In the genomic region with DNA sequence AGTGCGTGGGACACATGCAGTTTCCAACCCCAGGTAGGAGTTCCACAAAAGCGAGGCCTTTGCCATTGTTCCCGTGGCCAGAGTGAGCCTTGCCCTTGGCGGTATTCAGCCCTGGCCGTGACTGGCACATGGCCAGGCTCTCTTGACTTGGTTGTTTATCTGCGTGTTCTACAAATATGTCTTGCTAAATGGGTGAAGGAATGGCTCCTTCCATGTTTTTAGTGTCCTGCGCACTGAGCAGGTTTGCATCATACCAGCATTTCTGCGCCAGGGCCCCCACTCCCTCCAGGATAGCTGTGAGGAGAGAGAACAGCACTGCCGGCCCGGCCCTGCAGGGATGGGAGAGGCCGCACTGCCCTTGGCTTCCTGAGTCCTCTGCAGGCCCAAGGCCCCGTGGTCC, we compare ENCODE assay signal across 8 cellular contexts. TPM values are rescaled to one million over a fixed set of nuclear protein-coding genes. Genes with fewer than 3 reads are reported as not detected.
A peak's percentile ranks its signal among the peaks of the same experiment; 100 is the strongest.
DNase-seq lines count a peak whose midpoint lies in the region; ATAC-seq, FAIRE-seq and TF ChIP-seq lines count a peak whose summit lies in the region.

No MANE protein-coding gene starts in this region.

- peak; percentile 41 to 63 for ATAC-seq in lower lobe of right lung
- no peak for ATAC-seq in GM21528 (IDR thresholded peaks at IDR 0.05; ENCODE audit: low FRiP score, unreplicated experiment)

- H3K27ac ChIP-seq in caudate nucleus (ENCODE audit: low read depth, low read length): peak overlapping the region; percentile 68
- peak overlapping the region; percentile 86 for H3K27ac ChIP-seq in lower lobe of right lung
- H3K27ac ChIP-seq in tibial artery: peak overlapping the region; percentile 92 to 97

- peaks cover 81% of the 10 kb centered on the region for H3K36me3 ChIP-seq in lower lobe of right lung
- H3K36me3 ChIP-seq in tibial artery: peaks cover 30 to 56% (median 38%) of the 10 kb centered on the region in 3 donors

- H3K4me3 Mint-ChIP-seq in T-helper 2 cell treated with Interferon-gamma antibody and Interleukin-4, amounts not matched to agents 5 μg/mL and 100 μg/mL, for 36 hours: no peak overlapping the region

- H3K9me3 Mint-ChIP-seq in T-helper 2 cell treated with Interferon-gamma antibody and Interleukin-4, amounts not matched to agents 5 μg/mL and 100 μg/mL, for 36 hours: no peaks in the 10 kb centered on the region

- peaks cover 15% of the 10 kb centered on the region for H3K36me3 Mint-ChIP-seq in T-helper 2 cell treated with Interferon-gamma antibody and Interleukin-4, amounts not matched to agents 5 μg/mL and 100 μg/mL, for 36 hours (ENCODE audit: low read depth)

- H3K27ac Mint-ChIP-seq in T-helper 2 cell treated with Interferon-gamma antibody and Interleukin-4, amounts not matched to agents 5 μg/mL and 100 μg/mL, for 36 hours: peak overlapping the region; percentile 70

- TF ChIP-seq CTCF in lower lobe of right lung (IDR thresholded peaks at IDR 0.05) (no peak), tibial artery (IDR thresholded peaks at IDR 0.05) (peak in 1 of 2 experiments; percentile 14)

- peaks cover 13% of the 10 kb centered on the region for H3K4me1 Mint-ChIP-seq in T-helper 2 cell treated with Interferon-gamma antibody and Interleukin-4, amounts not matched to agents 5 μg/mL and 100 μg/mL, for 36 hours (ENCODE audit: low read depth)

- intact Hi-C loops in lower lobe of right lung (cut with DNase I): no loop called here
- intact Hi-C loops in tibial artery (cut with DNase I; ENCODE audit: low total_unique reads): no loop called here

- no peak for FAIRE-seq in frontal cortex (lab: Jason Lieb, UNC)

- no peaks in the 10 kb centered on the region for H3K27me3 Mint-ChIP-seq in T-helper 2 cell treated with Interferon-gamma antibody and Interleukin-4, amounts not matched to agents 5 μg/mL and 100 μg/mL, for 36 hours (ENCODE audit: low read depth)

- no peak for DNase-seq in T-helper 2 cell treated with Interferon-gamma antibody and Interleukin-4, amounts not matched to agents 5 μg/mL and 100 μg/mL, for 36 hours (ENCODE audit: low spot score)
- DNase-seq in T-helper 2 cell (no peak), caudate nucleus (lab: John Stamatoyannopoulos, UW) (peak in 4 of 61 donors; percentile 14 to 34 (median 27)), lower lobe of right lung (peak; percentile 85), tibial artery (peak; percentile 88 to 94), frontal cortex (ENCODE audit: low spot score in 2 of 2) (no peak), medulla oblongata (ENCODE audit: extremely low spot score) (no peak)

- H3K27me3 ChIP-seq in lower lobe of right lung (ENCODE audit: low read depth) (no peaks in the 10 kb centered on the region), tibial artery (no peaks in the 10 kb centered on the region)

- H3K4me1 ChIP-seq in lower lobe of right lung: peaks cover 37% of the 10 kb centered on the region
- peaks cover 0 to 47% (median 39%) of the 10 kb centered on the region in 4 donors for H3K4me1 ChIP-seq in tibial artery

- no peak overlapping the region for H3K4me3 ChIP-seq in lower lobe of right lung
- H3K4me3 ChIP-seq in tibial artery: peak overlapping the region; percentile 1 to 16

- H3K9me3 ChIP-seq in lower lobe of right lung (no peaks in the 10 kb centered on the region), tibial artery (no peaks in the 10 kb centered on the region)

RNA-seq across cellular contexts. Expression of gene POLR3H, which starts 20.0 kb away (rescaled TPM):
- total RNA-seq in lower lobe of right lung (39.0 TPM), frontal cortex (24.1 TPM)

RNA-seq across cellular contexts. Expression of gene CSDC2, which starts 36.5 kb away (rescaled TPM):
- total RNA-seq in lower lobe of right lung (2.4 TPM), frontal cortex (8.6 TPM)

RNA-seq across cellular contexts. Expression of gene ACO2, which starts 55.4 kb away (rescaled TPM):
- total RNA-seq in lower lobe of right lung: 77.7 TPM
- 72.2 TPM for total RNA-seq in frontal cortex

RNA-seq across cellular contexts. Expression of gene PHF5A, which starts 55.8 kb away (rescaled TPM):
- total RNA-seq in lower lobe of right lung: 31.1 TPM
- total RNA-seq in frontal cortex: 53.0 TPM

Comparison
In these comparisons a context has a peak if more than half of its experiments do, and no peak if none do; other contexts are left out.
1. DNase-seq: peak in lower lobe of right lung (single experiment) and tibial artery (2 of 2); none in T-helper 2 cell treated with Interferon-gamma antibody and Interleukin-4, amounts not matched to agents 5 μg/mL and 100 μg/mL, for 36 hours (single experiment), T-helper 2 cell (0 of 5), frontal cortex (0 of 2) and medulla oblongata (single experiment).
2. Peak in every context shown above with its lines, with median percentiles within 50 percentile points of each other: H3K27ac ChIP-seq.